Comparison of ENCODE assay signal across 13 cellular contexts in the genomic region with DNA sequence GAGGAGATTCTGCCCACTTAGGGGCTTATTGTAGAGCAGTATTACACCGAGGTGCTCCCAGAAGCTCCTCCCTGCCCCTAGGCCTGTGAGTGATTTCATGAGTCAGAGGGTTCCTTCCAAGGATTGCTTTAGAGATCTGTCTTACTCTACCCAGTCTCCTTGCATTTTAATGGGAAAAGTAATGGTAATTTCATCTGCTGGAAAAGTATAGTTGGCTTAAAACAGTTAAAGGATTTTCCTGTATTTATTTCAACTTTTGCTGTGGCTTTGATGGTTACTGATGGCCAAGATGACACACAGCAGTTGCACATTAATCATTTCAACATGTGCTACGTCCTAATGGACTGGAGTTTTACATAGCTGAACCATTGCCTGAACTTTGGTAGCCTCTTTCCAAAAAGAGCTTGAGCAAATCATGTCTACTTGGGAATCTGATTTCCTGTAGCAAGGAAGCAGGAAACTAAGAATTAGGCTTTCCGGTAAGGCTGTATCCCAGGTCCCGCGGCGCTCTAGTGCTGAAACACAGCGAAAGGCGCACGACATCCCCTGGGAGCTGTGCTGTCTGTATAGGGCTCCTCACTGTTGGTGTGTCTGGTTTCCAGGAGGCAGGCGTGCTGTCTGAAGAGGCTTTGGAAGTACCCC. TPM values are rescaled to one million over a fixed set of nuclear protein-coding genes. Genes with fewer than 3 reads are reported as not detected.
A peak's percentile ranks its signal among the peaks of the same experiment; 100 is the strongest.
DNase-seq lines count a peak whose midpoint lies in the region; ATAC-seq, FAIRE-seq and TF ChIP-seq lines count a peak whose summit lies in the region.
"Had no signal": no experiment of that assay in that cellular context is flagged by ENCODE, and none has a peak within 500 bp of the region (broad histone marks: within the 10 kb centered on the region; RNA-seq: fewer than 3 reads in every experiment).

No MANE protein-coding gene starts in this region.

- ATAC-seq in GM18873 (IDR thresholded peaks at IDR 0.05; ENCODE audit: low FRiP score, unreplicated experiment) (no peak), HG03571 (IDR thresholded peaks at IDR 0.05; ENCODE audit: unreplicated experiment) (no peak)

- intact Hi-C loops in A673 (cut with micrococcal nuclease; ENCODE audit: unreplicated experiment), result no loop called here

- POLR2A ChIA-PET in A673 (lab: Charles Lee; ENCODE audit: low non-redundant PET), result interaction anchor here (0.6 kb wide), 1 partner anchor 289 kb away, joined by 3 read pairs; no protein-coding TSS in a partner anchor

- no peaks in the 10 kb centered on the region for H4K20me1 ChIP-seq in hepatocyte (ENCODE audit: insufficient read depth, poor library complexity, severe bottlenecking)

- H3K4me2 ChIP-seq in hepatocyte, result no peak overlapping the region

- no peak for FAIRE-seq in H54 (lab: Jason Lieb, UNC)

- H3K27me3 ChIP-seq in A673 (replicated peaks; ENCODE audit: insufficient read depth, low read depth, low read length, poor library complexity) (no peaks in the 10 kb centered on the region), hepatocyte (peaks cover 25% of the 10 kb centered on the region)
- H3K27me3 ChIP-seq: upper lobe of left lung had no signal

- no TSS peak for BruUV-seq in A673 (replicated peaks; lab: Mats Ljungman, UMichigan)

- H3K9me3 ChIP-seq in A673 (ENCODE audit: low read depth, low read length, poor library complexity, severe bottlenecking), result no peaks in the 10 kb centered on the region
- no peaks in the 10 kb centered on the region for H3K9me3 ChIP-seq in hepatocyte (ENCODE audit: low read depth)
- H3K9me3 ChIP-seq: upper lobe of left lung had no signal

- H3K4me3 ChIP-seq in A673 (ENCODE audit: low read depth, low read length, poor library complexity, severe bottlenecking) (no peak overlapping the region), hepatocyte (no peak overlapping the region)
- H3K4me3 ChIP-seq: upper lobe of left lung had no signal

- TF ChIP-seq POLR2A in H54 (IDR thresholded peaks at IDR 0.05; ENCODE audit: low read depth, low read length), result no peak

- CTCF ChIA-PET in A673 (lab: Charles Lee), result interaction anchor here (0.5 to 0.6 kb wide), 2 partner anchors 16 to 60 kb away, joined by 3 read pairs; no protein-coding TSS in a partner anchor

- H3K36me3 ChIP-seq in A673 (ENCODE audit: insufficient read depth, low read length, poor library complexity, severe bottlenecking), result no peaks in the 10 kb centered on the region
- H3K36me3 ChIP-seq in hepatocyte (replicated peaks; ENCODE audit: insufficient read depth, low read depth), result no peaks in the 10 kb centered on the region
- H3K36me3 ChIP-seq: upper lobe of left lung had no signal

- H3K27ac ChIP-seq in A673 (ENCODE audit: low read depth, low read length, poor library complexity, severe bottlenecking), result peak overlapping the region; percentile 63
- H3K27ac ChIP-seq in hepatocyte, result no peak overlapping the region

- in situ Hi-C loops in GM13977 (cut with MboI; ENCODE audit: low pct_unique_long_range_greater_than_20kb, low sequenced_read_pairs, unreplicated experiment), result no loop called here

- no peaks in the 10 kb centered on the region for H3K79me2 ChIP-seq in hepatocyte

- H3K4me1 ChIP-seq in A673 (ENCODE audit: insufficient read depth, low read length, poor library complexity, severe bottlenecking), result peaks cover 27% of the 10 kb centered on the region
- peaks cover 12% of the 10 kb centered on the region for H3K4me1 ChIP-seq in hepatocyte (ENCODE audit: insufficient read depth)

- H2AFZ ChIP-seq in hepatocyte, result no peak overlapping the region

- 77% methylated on average over 10 of the region's 10 CpGs for WGBS in hepatocyte (ENCODE audit: low lambda C conversion rate, missing lambda C conversion rate)

- TF ChIP-seq CTCF in A673 (conservative IDR thresholded peaks at IDR 0.05; ENCODE audit: low read depth, low read length) (no peak), hepatocyte (IDR thresholded peaks at IDR 0.05; ENCODE audit: poor library complexity) (no peak), GM13977 (IDR thresholded peaks at IDR 0.05; ENCODE audit: extremely low read depth, insufficient read depth, missing control alignments) (no peak)

- DNase-seq in A673 (ENCODE audit: low spot score) (peak; percentile 91), H54 (ENCODE audit: insufficient read length, low spot score) (peak; percentile 30), T1000 (lab: John Stamatoyannopoulos, UW) (peak; percentile 34), hepatic stellate cell (ENCODE audit: low spot score) (peak; percentile 57), hepatocyte (ENCODE audit: low spot score) (no peak), GM13977 (ENCODE audit: low spot score) (no peak)
- DNase-seq: activated CD4-positive, alpha-beta T cell treated with anti-CD3 and anti-CD28 coated beads for 4 hours; cerebellar nuclear complex; NCI-H69; stimulated activated CD4-positive, alpha-beta T cell treated with anti-CD3 and anti-CD28 coated beads, Interleukin-1b, Interleukin-23, amount 100 ng/mL, for 48 hours; upper lobe of left lung had no signal

- H3K9me2 ChIP-seq in hepatocyte (replicated peaks; ENCODE audit: insufficient read depth), result no peaks in the 10 kb centered on the region

RNA-seq across cellular contexts. Expression of a gene that starts 9.2 kb away (rescaled TPM):
- not detected in 2 replicates for total RNA-seq in A673 (2021)
- total RNA-seq in hepatocyte, result not detected in 2 replicates
- polyA plus RNA-seq in hepatocyte, result not detected in 2 replicates
- total RNA-seq: upper lobe of left lung had no signal

Comparison
In these comparisons a context has a peak if more than half of its experiments do, and no peak if none do; other contexts are left out.
1. DNase-seq: peak in A673 (single experiment), H54 (single experiment), T1000 (single experiment) and hepatic stellate cell (single experiment); none in hepatocyte (single experiment) and GM13977 (single experiment).